Comparison of ENCODE assay signal across 8 cellular contexts in genomic region chr9:89000973-89001916, GRCh38. TPM values are rescaled to one million over a fixed set of nuclear protein-coding genes. Genes with fewer than 3 reads are reported as not detected.
DNase-seq lines count a peak whose midpoint lies in the region; ATAC-seq and TF ChIP-seq lines count a peak whose summit lies in the region.

No MANE protein-coding gene starts in this region.

- H3K4me1 ChIP-seq in IMR-90 (ENCODE audit: control insufficient read depth, insufficient read depth, low read length) (peaks cover 16% of the 10 kb centered on the region), neuronal stem cell (ENCODE audit: control insufficient read depth in 2 of 2, insufficient read depth in 1 of 2, low read depth in 1 of 2, low read length in 2 of 2) (peaks cover 13% of the 10 kb centered on the region in 2 donors)

- H4K8ac ChIP-seq in IMR-90 (ENCODE audit: low read depth in 2 of 2, low read length in 2 of 2) (peak overlapping the region in 1 of 2 experiments; percentile 77; a peak in 2 of 4 replicates), neuronal stem cell (ENCODE audit: low read depth, low read length) (no peak overlapping the region)

- H2BK12ac ChIP-seq in neuronal stem cell (ENCODE audit: low read length), result peak overlapping the region; percentile 2

- H2AK9ac ChIP-seq in IMR-90 (replicated peaks; ENCODE audit: low read depth, low read length, poor library complexity), result peak overlapping the region; percentile 55

- H3K9ac ChIP-seq in IMR-90 (ENCODE audit: low read depth, low read length) (peak overlapping the region; percentile 25; the same call in 1 of the 2 replicates), neuronal stem cell (ENCODE audit: low read depth, low read length, poor library complexity) (no peak overlapping the region)

- H3K4me2 ChIP-seq in IMR-90 (ENCODE audit: low read depth, low read length) (peak overlapping the region; percentile 67), neuronal stem cell (ENCODE audit: insufficient read depth, low read length, poor library complexity, severe bottlenecking) (no peak overlapping the region)

- peaks cover 16% of the 10 kb centered on the region; the same call in 1 of the 2 replicates for H3K9me1 ChIP-seq in IMR-90 (ENCODE audit: insufficient read depth, low read length)

- H3K36me3 ChIP-seq in IMR-90 (ENCODE audit: control insufficient read depth, insufficient read depth, low read length) (peaks cover 41% of the 10 kb centered on the region), neuronal stem cell (replicated peaks in 1 of 2; ENCODE audit: control insufficient read depth in 2 of 2, insufficient read depth in 2 of 2, low read length in 2 of 2) (peaks cover 16 to 89% of the 10 kb centered on the region in 2 donors)

- H2AFZ ChIP-seq in IMR-90 (replicated peaks; ENCODE audit: low read length, poor library complexity) (peak overlapping the region; percentile 77), neuronal stem cell (ENCODE audit: low read length) (peak overlapping the region; percentile 40)

- dilution Hi-C loops in IMR-90 (cut with HindIII; ENCODE audit: low sequenced_read_pairs, unreplicated experiment), result no loop called here

- peak; percentile 85 for ATAC-seq in IMR-90 (ENCODE audit: low read depth)

- H4K20me1 ChIP-seq in IMR-90 (ENCODE audit: insufficient read depth, low read length), result peaks cover 6% of the 10 kb centered on the region; the same call in 1 of the 2 replicates

- H3K18ac ChIP-seq in IMR-90 (ENCODE audit: low read depth, low read length), result peak overlapping the region; percentile 28; the same call in 1 of the 2 replicates
- H3K18ac ChIP-seq in neuronal stem cell (ENCODE audit: low read length), result peak overlapping the region; percentile 84

- TF ChIP-seq CTCF in IMR-90 (conservative IDR thresholded peaks at IDR 0.05; ENCODE audit: low read depth, low read length), result peak; percentile 91

- peak overlapping the region; percentile 9; the same call in 1 of the 2 replicates for H4K5ac ChIP-seq in IMR-90 (ENCODE audit: low read depth, low read length)

- H3K27ac ChIP-seq in IMR-90 (ENCODE audit: insufficient read depth, low read length) (peak overlapping the region; percentile 30; the same call in 1 of the 2 replicates), neuronal stem cell (replicated peaks; ENCODE audit: low read length) (no peak overlapping the region)

- CTCF ChIA-PET in IMR-90 (lab: Yijun Ruan, JAX), result interaction anchor here (0.5 to 1.0 kb wide), 3 partner anchors 278 to 417 kb away, joined by 3 read pairs; no protein-coding TSS in a partner anchor

- H3K79me1 ChIP-seq in IMR-90 (ENCODE audit: low read depth in 1 of 2, low read length in 2 of 2) (peaks cover 14 to 39% of the 10 kb centered on the region in 2 experiments; a peak in 2 of 4 replicates), neuronal stem cell (ENCODE audit: low read depth, low read length) (peaks cover 5% of the 10 kb centered on the region)

- H3K23ac ChIP-seq in IMR-90 (ENCODE audit: low read depth, low read length) (peak overlapping the region; percentile 67), neuronal stem cell (ENCODE audit: low read depth, low read length, poor library complexity) (peak overlapping the region; percentile 37)

- in situ Hi-C loops in IMR-90 (cut with MboI; ENCODE audit: low sequenced_read_pairs), result loop anchor here (5.0 to 25.0 kb wide), 4 partner anchors 409 to 1314 kb away; partner anchors contain the start of gene CDK20

- peak; percentile 49; the same call in 1 of the 2 replicates for TF ChIP-seq POLR2A in IMR-90 (IDR thresholded peaks at IDR 0.05; ENCODE audit: low read depth, low read length)

- no peak overlapping the region for H3K4me3 ChIP-seq in IMR-90 (ENCODE audit: insufficient read depth, low read depth, low read length)
- peak overlapping the region in 1 of 2 donors; percentile 7 for H3K4me3 ChIP-seq in neuronal stem cell (ENCODE audit: low read length in 2 of 2)

- H3K56ac ChIP-seq in IMR-90 (ENCODE audit: extremely low read depth, insufficient read depth, low read length), result peak overlapping the region; percentile 24; the same call in 1 of the 2 replicates

- 34% methylated on average over 41 of the region's 52 CpGs; no CpG with 5 or more reads in 1 of the 2 experiments for WGBS in IMR-90 (ENCODE audit: extremely low coverage in 2 of 2, insufficient read length in 1 of 2), 2 experiments
- WGBS in neuronal stem cell (ENCODE audit: extremely low coverage in 2 of 2, insufficient read length in 2 of 2, insufficient replicate concordance in 1 of 2), 2 donors, result no CpG with 5 or more reads among the region's 52 CpGs

- DNase-seq in NOMO-1 treated with DMSO at 0.1 percent for 48 hours (lab: John Stamatoyannopoulos, UW; ENCODE audit: unreplicated experiment) (peak; percentile 13), NOMO-1 treated with dmso at 0.1 percent for 144 hours (lab: John Stamatoyannopoulos, UW; ENCODE audit: unreplicated experiment) (no peak), IMR-90 (peak; percentile 81), RKO (ENCODE audit: low spot score) (peak; percentile 78), fibroblast of the conjunctiva (ENCODE audit: low read depth) (peak; percentile 70), neuronal stem cell (ENCODE audit: low spot score) (peak; percentile 89), stromal cell of bone marrow (ENCODE audit: low read depth) (peak; percentile 69)
- DNase-seq in activated T-helper 1 cell treated with anti-CD3 and anti-CD28 coated beads, Interleukin-2, amount 50 U/mL, for 16 hours (ENCODE audit: low read depth in 1 of 2, low spot score in 1 of 2), result peak; percentile 35 to 46

- peak overlapping the region; percentile 86 for H2AK5ac ChIP-seq in IMR-90 (ENCODE audit: low read depth, low read length)
- H2AK5ac ChIP-seq in neuronal stem cell (ENCODE audit: low read depth, low read length), result peak overlapping the region; percentile 53

- H2BK20ac ChIP-seq in IMR-90 (ENCODE audit: low read depth, low read length), result peak overlapping the region; percentile 61; the same call in 1 of the 2 replicates

- no TSS peak for BruUV-seq in IMR-90 (replicated peaks; lab: Mats Ljungman, UMichigan)

- peak overlapping the region; percentile 40; the same call in 1 of the 3 replicates for H2BK15ac ChIP-seq in IMR-90 (ENCODE audit: low read depth, low read length)
- H2BK15ac ChIP-seq in neuronal stem cell (ENCODE audit: low read length), result peak overlapping the region; percentile 14

- H4K91ac ChIP-seq in IMR-90 (ENCODE audit: insufficient read depth, low read depth, low read length) (0 out of 2 replicates have a peak overlapping the region, but pooled peaks have one; percentile 19), neuronal stem cell (ENCODE audit: low read depth, low read length, poor library complexity) (no peak overlapping the region)

- H3K4ac ChIP-seq in IMR-90 (ENCODE audit: low read depth, low read length) (peak overlapping the region; percentile 90), neuronal stem cell (ENCODE audit: low read length) (no peak overlapping the region)

- intact Hi-C loops in IMR-90 (cut with micrococcal nuclease), result loop anchor here (1.0 to 2.0 kb wide), 4 partner anchors 255 to 612 kb away; partner anchors contain the start of gene SPIN1

- H3K27me3 ChIP-seq in IMR-90 (ENCODE audit: control insufficient read depth, insufficient read depth, low read length), result no peaks in the 10 kb centered on the region
- no peaks in the 10 kb centered on the region for H3K27me3 ChIP-seq in neuronal stem cell (ENCODE audit: control insufficient read depth in 3 of 3, insufficient read depth in 3 of 3, low read depth in 1 of 3, low read length in 3 of 3)

- peak; percentile 93 for TF ChIP-seq RAD21 in IMR-90 (IDR thresholded peaks at IDR 0.05; ENCODE audit: low read length)

- H2BK5ac ChIP-seq in IMR-90 (ENCODE audit: low read depth, low read length, poor library complexity, severe bottlenecking), result no peak overlapping the region
- H2BK5ac ChIP-seq in neuronal stem cell (ENCODE audit: low read length), result no peak overlapping the region

- POLR2A ChIA-PET in IMR-90 (lab: Charles Lee; ENCODE audit: unreplicated experiment), result no interaction called here

- H3K9me3 ChIP-seq in IMR-90 (ENCODE audit: control insufficient read depth, insufficient read depth, low read length) (no peaks in the 10 kb centered on the region), neuronal stem cell (replicated peaks in 1 of 2; ENCODE audit: control insufficient read depth in 2 of 2, insufficient read depth in 1 of 2, low read depth in 1 of 2, low read length in 2 of 2) (peaks cover 0 to 2% of the 10 kb centered on the region in 2 donors)

- peak overlapping the region; percentile 84 for H3K14ac ChIP-seq in IMR-90 (replicated peaks; ENCODE audit: low read depth, low read length)
- H3K14ac ChIP-seq in neuronal stem cell (ENCODE audit: low read length), result no peak overlapping the region

- H2BK120ac ChIP-seq in IMR-90 (ENCODE audit: low read depth, low read length) (peak overlapping the region; percentile 87), neuronal stem cell (ENCODE audit: low read depth, low read length) (no peak overlapping the region)

TF ChIP-seq in IMR-90, 13 proteins besides CTCF, POLR2A, EP300 and RAD21:
- TF ChIP-seq SMC3 (IDR thresholded peaks at IDR 0.05; ENCODE audit: low read depth, low read length) (peak; percentile 91), MAZ (IDR thresholded peaks at IDR 0.05; ENCODE audit: borderline replicate concordance, low read depth, low read length) (peak; percentile 23; the same call in 1 of the 2 replicates), MAFK (IDR thresholded peaks at IDR 0.05; ENCODE audit: low read depth, low read length) (no peak), BHLHE40 (IDR thresholded peaks at IDR 0.05; ENCODE audit: low read depth, low read length) (0 out of 2 replicates have a peak, but pooled peaks have one; percentile 11), NFE2L2 (IDR thresholded peaks at IDR 0.05; ENCODE audit: low read depth, low read length) (no peak), CHD1 (IDR thresholded peaks at IDR 0.05; ENCODE audit: low read depth, low read length) (peak; percentile 91; the same call in 1 of the 2 replicates), RCOR1 (IDR thresholded peaks at IDR 0.05; ENCODE audit: insufficient replicate concordance, low read length) (no peak), RFX5 (IDR thresholded peaks at IDR 0.05; ENCODE audit: low read depth, low read length) (no peak), MXI1 (IDR thresholded peaks at IDR 0.05; ENCODE audit: borderline replicate concordance, low read depth, low read length) (peak; percentile 43; the same call in 1 of the 2 replicates)
TF ChIP-seq in IMR-90: peak in this region for 5.

RNA-seq across cellular contexts. Expression of gene S1PR3, which starts 10.0 kb away (rescaled TPM):
- total RNA-seq in IMR-90 (2012; rRNA removed), result 28.7 and 31.1 TPM in 2 replicates
- 25.0 and 28.4 TPM in 2 replicates for polyA plus RNA-seq in IMR-90 (2012; rRNA removed)
- 16.1 and 27.1 TPM in 2 replicates for polyA plus RNA-seq in IMR-90 (2012; cell fraction: cytosol; rRNA removed)
- polyA plus RNA-seq in IMR-90 (2012; cell fraction: nucleus; rRNA removed; ENCODE audit: low replicate concordance), result 9.5 and 9.8 TPM in 2 replicates
- polyA plus RNA-seq in neuronal stem cell (2013, experiment 1 of 2), result 11.1 TPM
- polyA plus RNA-seq in neuronal stem cell (2013, experiment 2 of 2), result 11.3 TPM
